In genomic region chr9:132214027-132214622, GRCh38 we compare ENCODE assay signal across 8 cellular contexts. TPM values are rescaled to one million over a fixed set of nuclear protein-coding genes. Genes with fewer than 3 reads are reported as not detected.
DNase-seq lines count a peak whose midpoint lies in the region; ATAC-seq and TF ChIP-seq lines count a peak whose summit lies in the region.
"Had no signal": no experiment of that assay in that cellular context is flagged by ENCODE, and none has a peak within 500 bp of the region (broad histone marks: within the 10 kb centered on the region; RNA-seq: fewer than 3 reads in every experiment).

No MANE protein-coding gene starts in this region.

- H3K4me3 ChIP-seq in SK-N-SH (ENCODE audit: low read depth in 2 of 2, low read length in 1 of 2), result peak overlapping the region; percentile 11 to 19; a peak in 1 of 4 replicates
- H3K4me3 ChIP-seq: SK-N-MC had no signal

- peak; percentile 27 to 68; a peak in 2 of 4 replicates for TF ChIP-seq EP300 in SK-N-SH (IDR thresholded peaks at IDR 0.05; ENCODE audit: borderline replicate concordance in 1 of 2, low read depth in 1 of 2, low read length in 1 of 2)

- peak; percentile 60 for DNase-seq in HPDE6-E6E7 (ENCODE audit: extremely low spot score)
- peak; percentile 90 for DNase-seq in SK-N-SH
- peak; percentile 78 for DNase-seq in Right ventricle myocardium superior
- peak; percentile 15 for DNase-seq in pulmonary artery endothelial cell (ENCODE audit: low read depth, low spot score)
- no peak for DNase-seq in activated CD4-positive, alpha-beta T cell treated with anti-CD3 and anti-CD28 coated beads for 48 hours
- no peak for DNase-seq in activated naive CD4-positive, alpha-beta T cell treated with anti-CD3 and anti-CD28 coated beads, Interleukin-2, amount 50 U/mL, for 72 hours (ENCODE audit: low spot score in 2 of 2)

- intact Hi-C loops in Right ventricle myocardium superior (cut with DNase I), result no loop called here

- CTCF ChIA-PET in SK-N-SH (lab: Yijun Ruan, JAX), result interaction anchor here (0.5 to 2.7 kb wide), 8 partner anchors 12 to 642 kb away, joined by 3 to 14 read pairs (median 4); no protein-coding TSS in a partner anchor

- peaks cover 5% of the 10 kb centered on the region; the same call in 1 of the 2 replicates for H4K20me1 ChIP-seq in SK-N-SH (ENCODE audit: insufficient read depth)

- no peaks in the 10 kb centered on the region for H3K9me3 Mint-ChIP-seq in activated naive CD4-positive, alpha-beta T cell treated with anti-CD3 and anti-CD28 coated beads, Interleukin-2, amount 50 U/mL, for 72 hours

- POLR2A ChIA-PET in SK-N-SH (lab: Yijun Ruan, JAX), result interaction anchor here (0.8 to 1.1 kb wide), 2 partner anchors 20 to 31 kb away, joined by 3 to 4 read pairs; no protein-coding TSS in a partner anchor

- no peak overlapping the region for H3K27ac Mint-ChIP-seq in activated naive CD4-positive, alpha-beta T cell treated with anti-CD3 and anti-CD28 coated beads, Interleukin-2, amount 50 U/mL, for 72 hours

- H3K36me3 ChIP-seq in SK-N-SH (replicated peaks in 1 of 2; ENCODE audit: control insufficient read depth in 1 of 2, insufficient read depth in 2 of 2, low read length in 1 of 2), result no peaks in the 10 kb centered on the region

- no peaks in the 10 kb centered on the region for H3K27me3 ChIP-seq in SK-N-SH (ENCODE audit: insufficient read depth)

- H3F3A ChIP-seq in SK-N-SH (replicated peaks; ENCODE audit: insufficient read depth), result no peaks in the 10 kb centered on the region

- no peak for TF ChIP-seq CTCF in SK-N-SH (IDR thresholded peaks at IDR 0.05)

- peak overlapping the region; percentile 64 to 71; a peak in 3 of 4 replicates for H3K27ac ChIP-seq in SK-N-SH (ENCODE audit: low read depth in 2 of 2, low read length in 1 of 2)
- H3K27ac ChIP-seq: SK-N-MC had no signal

- H3K9ac ChIP-seq in SK-N-SH, result no peak overlapping the region

- no peak overlapping the region for H2AFZ ChIP-seq in SK-N-SH (ENCODE audit: low read depth)

- peak overlapping the region; percentile 47 for H3K4me2 ChIP-seq in SK-N-SH

- H3K9me3 ChIP-seq in SK-N-SH, result no peaks in the 10 kb centered on the region

- ATAC-seq in Right ventricle myocardium superior (ENCODE audit: poor library complexity), result peak; percentile 97
- ATAC-seq in HG02884 (IDR thresholded peaks at IDR 0.05; ENCODE audit: unreplicated experiment), result no peak
- no peak for ATAC-seq in activated naive CD4-positive, alpha-beta T cell treated with anti-CD3 and anti-CD28 coated beads, Interleukin-2, amount 50 U/mL, for 72 hours

- H3K4me1 ChIP-seq in SK-N-SH (ENCODE audit: control insufficient read depth in 1 of 2, insufficient read depth in 2 of 2, low read depth in 1 of 2, low read length in 1 of 2), result peaks cover 6 to 27% of the 10 kb centered on the region in 2 experiments; a peak in 1 of 4 replicates

- 6% methylated on average over 8 of the region's 18 CpGs for WGBS in SK-N-SH (ENCODE audit: low lambda C conversion rate)

- H3K9me2 ChIP-seq in SK-N-SH, result no peaks in the 10 kb centered on the region

- H3K36me3 Mint-ChIP-seq in activated naive CD4-positive, alpha-beta T cell treated with anti-CD3 and anti-CD28 coated beads, Interleukin-2, amount 50 U/mL, for 72 hours, result no peaks in the 10 kb centered on the region

- TF ChIP-seq RAD21 in SK-N-SH (IDR thresholded peaks at IDR 0.05; ENCODE audit: low read length), result peak; percentile 34

- H3K79me2 ChIP-seq in SK-N-SH (ENCODE audit: insufficient read depth), result no peaks in the 10 kb centered on the region

TF ChIP-seq in SK-N-SH, 30 proteins besides CTCF, POLR2A, EP300 and RAD21 (continues in another document):
- TF ChIP-seq JUND (IDR thresholded peaks at IDR 0.05) (peak; percentile 73), PBX3 (IDR thresholded peaks at IDR 0.05) (peak; percentile 74), ELF1 (IDR thresholded peaks at IDR 0.05) (no peak), REST (IDR thresholded peaks at IDR 0.05; ENCODE audit: low read depth, low read length) (no peak), POLR2AphosphoS5 (IDR thresholded peaks at IDR 0.05; ENCODE audit: low read depth, low read length) (no peak), USF1 (IDR thresholded peaks at IDR 0.05; ENCODE audit: borderline replicate concordance, low read depth) (no peak), TEAD4 (IDR thresholded peaks at IDR 0.05; ENCODE audit: borderline replicate concordance, insufficient read depth) (peak; percentile 80; the same call in 1 of the 2 replicates), NFIC (IDR thresholded peaks at IDR 0.05; ENCODE audit: borderline replicate concordance) (peak; percentile 75; the same call in 1 of the 2 replicates), ZBTB33 (IDR thresholded peaks at IDR 0.05; ENCODE audit: borderline replicate concordance, low read depth) (no peak), MEF2A (IDR thresholded peaks at IDR 0.05; ENCODE audit: borderline replicate concordance, low read depth) (peak; percentile 49; the same call in 1 of the 2 replicates), GABPA (IDR thresholded peaks at IDR 0.05; ENCODE audit: low read depth) (no peak), TCF12 (IDR thresholded peaks at IDR 0.05) (peak; percentile 76), MAX (IDR thresholded peaks at IDR 0.05; ENCODE audit: low read depth) (peak; percentile 57), RXRA (IDR thresholded peaks at IDR 0.05; ENCODE audit: borderline replicate concordance, low read depth) (peak; percentile 77; the same call in 1 of the 2 replicates), CHD2 (IDR thresholded peaks at IDR 0.05; ENCODE audit: low read length, partially characterized antibody) (no peak), RCOR1 (IDR thresholded peaks at IDR 0.05; ENCODE audit: low read length) (no peak)

RNA-seq across cellular contexts. Expression of gene NTNG2, which starts 52.3 kb away (rescaled TPM):
- polyA plus RNA-seq in SK-N-SH (2012; rRNA removed), result 5.1 and 6.1 TPM in 2 replicates
- polyA plus RNA-seq in SK-N-SH (2012; cell fraction: cytosol; rRNA removed), result 1.8 and 3.6 TPM in 2 replicates
- polyA plus RNA-seq in SK-N-SH (2012; cell fraction: nucleus; rRNA removed), result 11.3 and 17.2 TPM in 2 replicates
- total RNA-seq in Right ventricle myocardium superior, result 1.8 TPM
- total RNA-seq in pulmonary artery endothelial cell, result 0.20 and 0.92 TPM in 2 replicates
- total RNA-seq in activated naive CD4-positive, alpha-beta T cell treated with anti-CD3 and anti-CD28 coated beads, Interleukin-2, amount 50 U/mL, for 72 hours, result 1 to 10 TPM; 2.2 to 2.4 TPM

Comparison
In these comparisons a context has a peak if more than half of its experiments do, and no peak if none do; other contexts are left out.
1. DNase-seq: peak in HPDE6-E6E7 (single experiment), SK-N-SH (single experiment), Right ventricle myocardium superior (single experiment) and pulmonary artery endothelial cell (single experiment); none in activated CD4-positive, alpha-beta T cell treated with anti-CD3 and anti-CD28 coated beads for 48 hours (single experiment) and activated naive CD4-positive, alpha-beta T cell treated with anti-CD3 and anti-CD28 coated beads, Interleukin-2, amount 50 U/mL, for 72 hours (0 of 2).